In genomic region chr6:134950482-134950881, GRCh38 we compare ENCODE assay signal across 37 cellular contexts. TPM values are rescaled to one million over a fixed set of nuclear protein-coding genes. Genes with fewer than 3 reads are reported as not detected.
"Had no signal": no experiment of that assay in that cellular context is flagged by ENCODE, and none has a peak within 500 bp of the region (broad histone marks: within the 10 kb centered on the region; RNA-seq: fewer than 3 reads in every experiment).

No MANE protein-coding gene starts in this region.

- H3K27me3 ChIP-seq: ascending aorta, cardiac muscle cell, colonic mucosa, esophagus squamous epithelium, pancreas, upper lobe of left lung, vagina had no signal

- H3K36me3 Mint-ChIP-seq: activated naive CD4-positive, alpha-beta T cell treated with anti-CD3 and anti-CD28 coated beads, Interleukin-2, amount 10 ng/mL, durations not matched to agents 7 days and 5 days; activated naive CD8-positive, alpha-beta T cell treated with anti-CD3 and anti-CD28 coated beads, Interleukin-2, amount 10 ng/mL, durations not matched to agents 7 days and 5 days; naive thymus-derived CD4-positive, alpha-beta T cell; stimulated activated memory B cell treated with anti-CD40 and anti-IgM and Interleukin-4, amounts not matched to agents 10 μg/mL and 1 μg/mL and 100 μg/mL, for 72 hours had no signal

- H3K27me3 Mint-ChIP-seq: activated naive CD4-positive, alpha-beta T cell treated with anti-CD3 and anti-CD28 coated beads, Interleukin-2, amount 10 ng/mL, durations not matched to agents 7 days and 5 days; activated naive CD8-positive, alpha-beta T cell treated with anti-CD3 and anti-CD28 coated beads, Interleukin-2, amount 10 ng/mL, durations not matched to agents 7 days and 5 days; naive thymus-derived CD4-positive, alpha-beta T cell; stimulated activated naive CD8-positive, alpha-beta T cell treated with anti-CD3 and anti-CD28 coated beads, Interleukin-15, amount 100 ng/mL, for 72 hours had no signal

- H3K4me3 Mint-ChIP-seq: activated naive CD4-positive, alpha-beta T cell treated with anti-CD3 and anti-CD28 coated beads, Interleukin-2, amount 10 ng/mL, durations not matched to agents 7 days and 5 days; activated naive CD8-positive, alpha-beta T cell treated with anti-CD3 and anti-CD28 coated beads, Interleukin-2, amount 10 ng/mL, durations not matched to agents 7 days and 5 days; activated T-helper 1 cell treated with anti-CD3 and anti-CD28 coated beads, Interleukin-12 subunit alpha, Interleukin-12 subunit beta, Interleukin-2, Interleukin-4 antibody, amounts not matched to agents 30 ng/mL and 10 ng/mL and 1 ng/mL, durations not matched to agents 14 hours and 24 hours and 36 hours; brain; naive thymus-derived CD4-positive, alpha-beta T cell; stimulated activated memory B cell treated with anti-CD40 and anti-IgM and Interleukin-4, amounts not matched to agents 10 μg/mL and 1 μg/mL and 100 μg/mL, for 72 hours; stimulated activated naive CD8-positive, alpha-beta T cell treated with anti-CD3 and anti-CD28 coated beads, Interleukin-15, amount 100 ng/mL, for 72 hours had no signal

- H3K9me3 ChIP-seq: ascending aorta, colonic mucosa, esophagus squamous epithelium, pancreas, psoas muscle, upper lobe of left lung, vagina had no signal

- FAIRE-seq: endometrium, frontal cortex, islet of Langerhans, pancreas, TTC549 had no signal

- H3K27ac ChIP-seq: ascending aorta, cardiac muscle cell, colonic mucosa, epithelial cell of prostate, esophagus squamous epithelium, pancreas, psoas muscle, upper lobe of left lung, vagina, VCaP had no signal

- H3K4me1 ChIP-seq: ascending aorta, esophagus squamous epithelium, psoas muscle, upper lobe of left lung, vagina had no signal

- H3K4me1 Mint-ChIP-seq: activated naive CD4-positive, alpha-beta T cell treated with anti-CD3 and anti-CD28 coated beads, Interleukin-2, amount 10 ng/mL, durations not matched to agents 7 days and 5 days; activated naive CD8-positive, alpha-beta T cell treated with anti-CD3 and anti-CD28 coated beads, Interleukin-2, amount 10 ng/mL, durations not matched to agents 7 days and 5 days; brain; naive thymus-derived CD4-positive, alpha-beta T cell; stimulated activated memory B cell treated with anti-CD40 and anti-IgM and Interleukin-4, amounts not matched to agents 10 μg/mL and 1 μg/mL and 100 μg/mL, for 72 hours; stimulated activated naive CD8-positive, alpha-beta T cell treated with anti-CD3 and anti-CD28 coated beads, Interleukin-15, amount 100 ng/mL, for 72 hours had no signal

- DNase-seq: activated CD4-positive, alpha-beta T cell treated with anti-CD3 and anti-CD28 coated beads for 48 hours; activated CD4-positive, alpha-beta T cell treated with anti-CD3 and anti-CD28 coated beads, Interleukin-2, amount 50 U/mL, for 48 hours; activated CD8-positive, alpha-beta memory T cell treated with anti-CD3 and anti-CD28 coated beads for 24 hours; activated effector memory CD4-positive, alpha-beta T cell treated with anti-CD3 and anti-CD28 coated beads, Interleukin-2, amount 50 U/mL, for 16 hours; activated naive CD4-positive, alpha-beta T cell treated with anti-CD3 and anti-CD28 coated beads, Interleukin-2, amount 10 ng/mL, durations not matched to agents 7 days and 5 days; activated naive CD8-positive, alpha-beta T cell treated with anti-CD3 and anti-CD28 coated beads, Interleukin-2, amount 10 ng/mL, durations not matched to agents 7 days and 5 days; activated T-cell treated with anti-CD3 and anti-CD28 coated beads, Interleukin-2, amount 50 U/mL, for 1 hour; cerebellar nuclear complex; colonic mucosa; effector CD8-positive, alpha-beta T cell; esophagus squamous epithelium; midbrain; naive thymus-derived CD4-positive, alpha-beta T cell; nucleus accumbens; pancreas; psoas muscle; stimulated activated CD4-positive, alpha-beta T cell treated with anti-CD3 and anti-CD28 coated beads, Interleukin-1b, Interleukin-23, amount 100 ng/mL, for 48 hours; stimulated activated CD4-positive, alpha-beta T cell treated with anti-CD3 and anti-CD28 coated beads, Interleukin-4, amount 100 ng/mL, for 4 hours; stimulated activated CD8-positive, alpha-beta memory T cell treated with anti-CD3 and anti-CD28 coated beads, Interleukin-4, amount 100 ng/mL, for 48 hours; stimulated activated naive CD8-positive, alpha-beta T cell treated with anti-CD3 and anti-CD28 coated beads, Interleukin-15, amount 100 ng/mL, for 72 hours; substantia nigra; T-helper 9 cell; upper lobe of left lung had no signal

- H3K36me3 ChIP-seq: ascending aorta, cardiac muscle cell, colonic mucosa, esophagus squamous epithelium, pancreas, upper lobe of left lung, vagina had no signal

- H3K27ac Mint-ChIP-seq: activated naive CD4-positive, alpha-beta T cell treated with anti-CD3 and anti-CD28 coated beads, Interleukin-2, amount 10 ng/mL, durations not matched to agents 7 days and 5 days; activated naive CD8-positive, alpha-beta T cell treated with anti-CD3 and anti-CD28 coated beads, Interleukin-2, amount 10 ng/mL, durations not matched to agents 7 days and 5 days; activated T-helper 1 cell treated with anti-CD3 and anti-CD28 coated beads, Interleukin-12 subunit alpha, Interleukin-12 subunit beta, Interleukin-2, Interleukin-4 antibody, amounts not matched to agents 30 ng/mL and 10 ng/mL and 1 ng/mL, durations not matched to agents 14 hours and 24 hours and 36 hours; brain; naive thymus-derived CD4-positive, alpha-beta T cell; stimulated activated memory B cell treated with anti-CD40 and anti-IgM and Interleukin-4, amounts not matched to agents 10 μg/mL and 1 μg/mL and 100 μg/mL, for 72 hours; stimulated activated naive CD8-positive, alpha-beta T cell treated with anti-CD3 and anti-CD28 coated beads, Interleukin-15, amount 100 ng/mL, for 72 hours had no signal

- H3K4me2 ChIP-seq: smooth muscle cell had no signal

- H3K4me3 ChIP-seq: ascending aorta, cardiac muscle cell, colonic mucosa, esophagus squamous epithelium, pancreas, psoas muscle, smooth muscle cell, upper lobe of left lung, vagina had no signal

- ATAC-seq: activated CD4-positive, CD25-positive, alpha-beta regulatory T cell treated with anti-CD3 and anti-CD28 coated beads, Interleukin-2, amount 50 U/mL, for 24 hours; naive thymus-derived CD4-positive, alpha-beta T cell; pancreas; psoas muscle; stimulated activated memory B cell treated with anti-CD40 and anti-IgM and Interleukin-4, amounts not matched to agents 10 μg/mL and 1 μg/mL and 100 μg/mL, for 72 hours; stimulated activated naive CD8-positive, alpha-beta T cell treated with anti-CD3 and anti-CD28 coated beads, Interleukin-15, amount 100 ng/mL, for 72 hours had no signal

- H3K9me3 Mint-ChIP-seq: activated naive CD4-positive, alpha-beta T cell treated with anti-CD3 and anti-CD28 coated beads, Interleukin-2, amount 10 ng/mL, durations not matched to agents 7 days and 5 days; activated naive CD8-positive, alpha-beta T cell treated with anti-CD3 and anti-CD28 coated beads, Interleukin-2, amount 10 ng/mL, durations not matched to agents 7 days and 5 days; activated T-helper 1 cell treated with anti-CD3 and anti-CD28 coated beads, Interleukin-12 subunit alpha, Interleukin-12 subunit beta, Interleukin-2, Interleukin-4 antibody, amounts not matched to agents 30 ng/mL and 10 ng/mL and 1 ng/mL, durations not matched to agents 14 hours and 24 hours and 36 hours; brain; stimulated activated memory B cell treated with anti-CD40 and anti-IgM and Interleukin-4, amounts not matched to agents 10 μg/mL and 1 μg/mL and 100 μg/mL, for 72 hours; stimulated activated naive CD8-positive, alpha-beta T cell treated with anti-CD3 and anti-CD28 coated beads, Interleukin-15, amount 100 ng/mL, for 72 hours had no signal

RNA-seq across cellular contexts. Expression of gene ALDH8A1, which starts 0.6 kb away (rescaled TPM):
- total RNA-seq: ascending aorta, vagina had no signal
